8 cellular contexts compared by ENCODE assay signal in the genomic region with DNA sequence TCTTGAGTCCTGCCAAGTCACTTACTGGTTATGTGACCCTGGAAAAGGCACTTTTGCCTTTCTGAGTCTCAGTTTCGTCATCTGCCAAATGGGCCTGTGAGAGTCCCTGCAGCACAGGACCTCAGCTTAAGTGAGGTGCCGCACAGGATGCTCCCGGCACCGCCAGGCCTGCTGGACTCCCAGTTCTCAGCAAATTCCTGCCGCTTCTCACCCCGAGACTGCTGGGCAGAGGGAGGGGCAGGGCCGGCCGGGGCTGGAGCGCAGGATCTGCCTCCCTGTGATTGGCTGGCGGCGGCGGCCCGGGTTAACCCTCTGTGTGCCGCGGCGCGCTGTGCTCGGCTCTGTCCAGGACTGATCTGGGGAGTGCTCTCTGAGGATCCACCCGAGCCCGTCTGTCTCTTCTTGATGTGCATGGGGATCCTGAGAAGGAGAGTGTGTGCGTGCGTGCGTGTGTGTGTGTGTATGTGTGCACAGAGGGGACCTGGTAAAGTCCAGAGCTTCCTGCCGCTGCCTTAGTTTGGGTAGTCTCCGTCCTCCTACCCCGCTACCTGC. TPM values are rescaled to one million over a fixed set of nuclear protein-coding genes. Genes with fewer than 3 reads are reported as not detected.
DNase-seq lines count a peak whose midpoint lies in the region; ATAC-seq and TF ChIP-seq lines count a peak whose summit lies in the region.

No MANE protein-coding gene starts in this region.

- no peak; the same call in 1 of the 2 replicates for TF ChIP-seq CTCF in BJ (IDR thresholded peaks at IDR 0.05; ENCODE audit: insufficient read depth, low read depth, low read length)
- peak; percentile 53 for TF ChIP-seq CTCF in left ventricle myocardium inferior (IDR thresholded peaks at IDR 0.05; ENCODE audit: borderline replicate concordance)

- CTCF ChIA-PET in BJ (lab: Yijun Ruan, JAX), result interaction anchor here (0.6 to 13.6 kb wide), 26 partner anchors 8 to 340 kb away, joined by 3 to 467 read pairs (median 5); a partner anchor contains a TSS

- ATAC-seq in GM19035 (IDR thresholded peaks at IDR 0.05; ENCODE audit: unreplicated experiment) (peak; percentile 43), HG02970 (IDR thresholded peaks at IDR 0.05; ENCODE audit: low FRiP score, unreplicated experiment) (no peak), GM18868 (IDR thresholded peaks at IDR 0.05; ENCODE audit: unreplicated experiment) (no peak)

- no peaks in the 10 kb centered on the region for H3K9me3 ChIP-seq in left ventricle myocardium inferior (replicated peaks)

- H3K36me3 ChIP-seq in BJ (ENCODE audit: control insufficient read depth, insufficient read depth, low read length) (peaks cover 55% of the 10 kb centered on the region), left ventricle myocardium inferior (peaks cover 76% of the 10 kb centered on the region)

- POLR2A ChIA-PET in BJ (lab: Charles Lee), result interaction anchor here (1.0 to 1.3 kb wide), 2 partner anchors 10 to 18 kb away, joined by 4 to 8 read pairs; no protein-coding TSS in a partner anchor

- intact Hi-C loops in left ventricle myocardium inferior (cut with micrococcal nuclease), result no loop called here
- intact Hi-C loops in posterior cingulate gyrus (cut with DNase I), result loop anchor here (1.0 to 5.0 kb wide), 2 partner anchors 17 to 35 kb away; no protein-coding TSS in a partner anchor

- H3K4me3 ChIP-seq in BJ (ENCODE audit: low read depth, low read length), result peak overlapping the region; percentile 77
- H3K4me3 ChIP-seq in left ventricle myocardium inferior, result peak overlapping the region; percentile 68

- H3K27me3 ChIP-seq in BJ (ENCODE audit: control insufficient read depth, insufficient read depth, low read length) (no peaks in the 10 kb centered on the region), left ventricle myocardium inferior (ENCODE audit: low read depth) (no peaks in the 10 kb centered on the region)

- peak overlapping the region; percentile 77 for H3K27ac ChIP-seq in left ventricle myocardium inferior (replicated peaks)

- DNase-seq in BJ (ENCODE audit: low read depth) (no peak), NCI-H226 (peak; percentile 79), amniotic epithelial cell (ENCODE audit: low read depth) (peak; percentile 65), left ventricle myocardium inferior (peak; percentile 83), posterior cingulate gyrus (peak in 9 of 10 donors; percentile 63 to 96 (median 76))

- peaks cover 44% of the 10 kb centered on the region for H3K4me1 ChIP-seq in left ventricle myocardium inferior

RNA-seq across cellular contexts. Expression of a gene that starts 8.6 kb away (rescaled TPM):
- 0.85 and 0.89 TPM in 2 replicates for polyA plus RNA-seq in BJ (2011; rRNA removed)
- polyA minus RNA-seq in BJ (2011; rRNA and poly(A)+ RNA removed), result 2.0 and 4.1 TPM in 2 replicates
- total RNA-seq in left ventricle myocardium inferior, result 7.9 TPM

RNA-seq across cellular contexts. Expression of a gene that starts 18.9 kb away (rescaled TPM):
- polyA plus RNA-seq in BJ (2011; rRNA removed), result 2.7 and 3.0 TPM in 2 replicates
- polyA minus RNA-seq in BJ (2011; rRNA and poly(A)+ RNA removed), result 7.6 and 8.2 TPM in 2 replicates
- 44.3 TPM for total RNA-seq in left ventricle myocardium inferior

RNA-seq across cellular contexts. Expression of a gene that starts 46.3 kb away (rescaled TPM):
- 0.05 TPM in 1 of 2 replicates, not detected in the other for polyA plus RNA-seq in BJ (2011; rRNA removed)
- polyA minus RNA-seq in BJ (2011; rRNA and poly(A)+ RNA removed), result not detected in 2 replicates
- 1.3 TPM for total RNA-seq in left ventricle myocardium inferior
